In the genomic region with DNA sequence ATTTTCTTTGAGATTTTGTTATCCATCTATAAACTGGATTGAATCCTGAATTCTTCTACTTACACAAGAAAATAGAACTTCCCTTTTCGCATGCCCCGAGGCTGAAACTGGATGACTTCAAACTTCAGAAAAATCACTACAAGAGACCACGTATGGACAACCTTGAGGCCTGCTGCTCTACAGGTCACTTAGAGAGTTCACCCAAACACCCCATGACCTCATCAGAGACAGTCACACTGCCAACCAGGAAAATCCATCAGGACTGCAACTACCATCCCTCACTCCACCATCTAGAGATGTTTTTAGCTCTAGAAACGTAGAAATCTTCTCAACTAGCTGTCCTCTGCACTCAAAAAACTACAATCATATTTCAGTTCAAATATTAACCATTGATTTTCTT, we compare ENCODE assay signal across 5 cellular contexts.
"Had no signal": no experiment of that assay in that cellular context is flagged by ENCODE, and none has a peak within 500 bp of the region (broad histone marks: within the 10 kb centered on the region; RNA-seq: fewer than 3 reads in every experiment).

No MANE protein-coding gene starts in this region.

- H2AFZ ChIP-seq: GM23338 had no signal

- DNase-seq: H9, HCEC 1CT, IMR-90 had no signal

- H3K27ac Mint-ChIP-seq: GM23338, H9 had no signal

- H3K4me1 Mint-ChIP-seq: GM23338 had no signal

- H3K4me3 Mint-ChIP-seq: GM23338, H9 had no signal

- H3K4me2 ChIP-seq: GM23338 had no signal

- H3K4me3 ChIP-seq: GM23338, K562 had no signal
